Comparison of ENCODE assay signal across 18 cellular contexts in genomic region chr5:139678283-139678613, GRCh38. TPM values are rescaled to one million over a fixed set of nuclear protein-coding genes. Genes with fewer than 3 reads are reported as not detected.
DNase-seq lines count a peak whose midpoint lies in the region; ATAC-seq, FAIRE-seq and TF ChIP-seq lines count a peak whose summit lies in the region.
"Had no signal": no experiment of that assay in that cellular context is flagged by ENCODE, and none has a peak within 500 bp of the region (broad histone marks: within the 10 kb centered on the region; RNA-seq: fewer than 3 reads in every experiment).

No MANE protein-coding gene starts in this region.

- no peak overlapping the region for H3K4me3 ChIP-seq in right atrium auricular region
- no peak overlapping the region for H3K4me3 ChIP-seq in esophagus muscularis mucosa
- H3K4me3 ChIP-seq in vagina: no peak overlapping the region
- no peak overlapping the region for H3K4me3 ChIP-seq in small intestine (ENCODE audit: low read depth in 1 of 2, low read length in 2 of 2)
- H3K4me3 ChIP-seq: upper lobe of right lung had no signal

- no peaks in the 10 kb centered on the region for H3K27me3 Mint-ChIP-seq in progenitor cell of endocrine pancreas
- H3K27me3 Mint-ChIP-seq: activated naive CD8-positive, alpha-beta T cell treated with anti-CD3 and anti-CD28 coated beads, Interleukin-2, amount 10 ng/mL, durations not matched to agents 7 days and 5 days had no signal

- H3K9me3 ChIP-seq in right atrium auricular region: no peaks in the 10 kb centered on the region
- H3K9me3 ChIP-seq in esophagus muscularis mucosa: no peaks in the 10 kb centered on the region
- no peaks in the 10 kb centered on the region for H3K9me3 ChIP-seq in vagina
- no peaks in the 10 kb centered on the region for H3K9me3 ChIP-seq in small intestine (ENCODE audit: control insufficient read depth, low read depth)
- H3K9me3 ChIP-seq: upper lobe of right lung had no signal

- H3K4me1 ChIP-seq in right atrium auricular region (peaks cover 0 to 60% of the 10 kb centered on the region in 2 donors), esophagus muscularis mucosa (peaks cover 57 to 72% (median 59%) of the 10 kb centered on the region in 4 donors), vagina (peaks cover 57% of the 10 kb centered on the region), small intestine (ENCODE audit: control insufficient read depth in 2 of 2, insufficient read depth in 1 of 2, low read depth in 1 of 2, low read length in 1 of 2) (no peaks in the 10 kb centered on the region)

- H3K4me1 Mint-ChIP-seq in progenitor cell of endocrine pancreas (ENCODE audit: low read depth): peaks cover 21% of the 10 kb centered on the region

- H3K36me3 Mint-ChIP-seq in progenitor cell of endocrine pancreas (ENCODE audit: insufficient read depth): peaks cover 9% of the 10 kb centered on the region
- H3K36me3 Mint-ChIP-seq: activated naive CD8-positive, alpha-beta T cell treated with anti-CD3 and anti-CD28 coated beads, Interleukin-2, amount 10 ng/mL, durations not matched to agents 7 days and 5 days had no signal

- intact Hi-C loops in cardiac septum (cut with DNase I) (no loop called here), esophagus muscularis mucosa (cut with DNase I) (no loop called here), vagina (cut with DNase I) (no loop called here)

- no peak for DNase-seq in right atrium auricular region (ENCODE audit: low spot score)
- no peak for DNase-seq in cardiac septum (ENCODE audit: low spot score)
- DNase-seq in esophagus muscularis mucosa (ENCODE audit: extremely low spot score): no peak
- no peak for DNase-seq in progenitor cell of endocrine pancreas (ENCODE audit: low spot score, unreplicated experiment)
- no peak for DNase-seq in vagina (ENCODE audit: extremely low spot score in 2 of 2)
- DNase-seq in activated naive CD4-positive, alpha-beta T cell treated with Interleukin-2 at 50 U/mL for 16 hours: no peak
- DNase-seq in left lobe of liver (ENCODE audit: low spot score): no peak
- no peak for DNase-seq in small intestine
- DNase-seq: activated CD4-positive, alpha-beta T cell treated with anti-CD3 and anti-CD28 coated beads for 4 hours; activated naive CD8-positive, alpha-beta T cell treated with anti-CD3 and anti-CD28 coated beads, Interleukin-2, amount 10 ng/mL, durations not matched to agents 7 days and 5 days; Karpas-422; NCI-H1436 treated with DMSO at 0.1 percent for 48 hours; NCI-H446 treated with DMSO at 0.1 percent for 48 hours; stimulated activated CD4-positive, alpha-beta T cell treated with anti-CD3 and anti-CD28 coated beads, Interleukin-4, amount 100 ng/mL, for 1 hour; T1000; upper lobe of right lung had no signal

- ATAC-seq in left lobe of liver: no peak

- TF ChIP-seq POLR2A in esophagus muscularis mucosa (IDR thresholded peaks at IDR 0.05; ENCODE audit: low read depth) (no peak), vagina (IDR thresholded peaks at IDR 0.05) (no peak)

- no peak for TF ChIP-seq EP300 in esophagus muscularis mucosa (IDR thresholded peaks at IDR 0.05)

- peaks cover 32% of the 10 kb centered on the region for H3K36me3 ChIP-seq in right atrium auricular region
- peaks cover 4 to 38% (median 23%) of the 10 kb centered on the region in 4 donors for H3K36me3 ChIP-seq in esophagus muscularis mucosa
- peaks cover 0 to 9% of the 10 kb centered on the region in 2 donors for H3K36me3 ChIP-seq in vagina
- H3K36me3 ChIP-seq in small intestine (ENCODE audit: control insufficient read depth in 2 of 2, insufficient read depth in 2 of 2, low read length in 2 of 2): peaks cover 0 to 2% of the 10 kb centered on the region in 2 donors

- FAIRE-seq in small intestine (lab: Jason Lieb, UNC): no peak
- FAIRE-seq: GM12892, keratinocyte had no signal

- WGBS in esophagus muscularis mucosa: 87% methylated on average over 5 of the region's 5 CpGs
- WGBS in small intestine, 3 donors: 83 to 89% (median 85%) methylated on average over 5 of the region's 5 CpGs

- TF ChIP-seq CTCF in right atrium auricular region (IDR thresholded peaks at IDR 0.05) (no peak), esophagus muscularis mucosa (IDR thresholded peaks at IDR 0.05) (no peak), progenitor cell of endocrine pancreas (IDR thresholded peaks at IDR 0.05; ENCODE audit: unreplicated experiment) (no peak), vagina (IDR thresholded peaks at IDR 0.05) (no peak)

- H3K27me3 ChIP-seq in right atrium auricular region (no peaks in the 10 kb centered on the region), esophagus muscularis mucosa (no peaks in the 10 kb centered on the region), vagina (no peaks in the 10 kb centered on the region), small intestine (ENCODE audit: control insufficient read depth in 2 of 2, insufficient read depth in 2 of 2, low read length in 2 of 2) (no peaks in the 10 kb centered on the region)
- H3K27me3 ChIP-seq: upper lobe of right lung had no signal

- H3K4me3 Mint-ChIP-seq in progenitor cell of endocrine pancreas (ENCODE audit: low read depth): no peak overlapping the region
- H3K4me3 Mint-ChIP-seq: activated naive CD8-positive, alpha-beta T cell treated with anti-CD3 and anti-CD28 coated beads, Interleukin-2, amount 10 ng/mL, durations not matched to agents 7 days and 5 days had no signal

- H3K27ac ChIP-seq in right atrium auricular region (peak overlapping the region; percentile 70 to 75), esophagus muscularis mucosa (replicated peaks in 1 of 4) (peak overlapping the region; percentile 64 to 80 (median 74)), vagina (peak overlapping the region; percentile 59), small intestine (ENCODE audit: low read depth in 1 of 2, low read length in 1 of 2) (peak overlapping the region in 1 of 2 donors; percentile 1)
- H3K27ac ChIP-seq: upper lobe of right lung had no signal

- no peaks in the 10 kb centered on the region for H3K9me3 Mint-ChIP-seq in progenitor cell of endocrine pancreas (ENCODE audit: low read depth)
- H3K9me3 Mint-ChIP-seq: activated naive CD8-positive, alpha-beta T cell treated with anti-CD3 and anti-CD28 coated beads, Interleukin-2, amount 10 ng/mL, durations not matched to agents 7 days and 5 days had no signal

- peak overlapping the region; percentile 41 for H3K27ac Mint-ChIP-seq in progenitor cell of endocrine pancreas
- H3K27ac Mint-ChIP-seq: activated naive CD8-positive, alpha-beta T cell treated with anti-CD3 and anti-CD28 coated beads, Interleukin-2, amount 10 ng/mL, durations not matched to agents 7 days and 5 days had no signal

RNA-seq across cellular contexts. Expression of gene CXXC5, which starts 30.1 kb away (rescaled TPM):
- total RNA-seq in right atrium auricular region (10 to 100 TPM; 57.9 to 59.5 TPM), cardiac septum (49.3 TPM), esophagus muscularis mucosa (10 to 100 TPM; 22.0 to 32.4 (median 27.8) TPM), progenitor cell of endocrine pancreas (79.1 and 88.2 TPM in 2 replicates), vagina (51.8 TPM), left lobe of liver (64.0 TPM)
- polyA plus RNA-seq in small intestine: 10 to 100 TPM in 2 of 3 donors, 1 to 10 TPM in 1; 3.8 to 21.9 (median 14.6) TPM
